10 cellular contexts compared by ENCODE assay signal in genomic region chr18:9140381-9140780, GRCh38. TPM values are rescaled to one million over a fixed set of nuclear protein-coding genes. Genes with fewer than 3 reads are reported as not detected.
DNase-seq lines count a peak whose midpoint lies in the region; ATAC-seq and TF ChIP-seq lines count a peak whose summit lies in the region.
"Had no signal": no experiment of that assay in that cellular context is flagged by ENCODE, and none has a peak within 500 bp of the region (broad histone marks: within the 10 kb centered on the region; RNA-seq: fewer than 3 reads in every experiment).

No MANE protein-coding gene starts in this region.

- in situ Hi-C loops in gastrocnemius medialis (cut with MboI; ENCODE audit: low sequenced_read_pairs in 4 of 4) (no loop called here), KBM-7 (cut with MboI; ENCODE audit: low pct_unique_long_range_greater_than_20kb, low sequenced_read_pairs) (no loop called here)

- peaks cover 37% of the 10 kb centered on the region for H3K4me1 ChIP-seq in RWPE2 (ENCODE audit: insufficient read depth, poor library complexity, severe bottlenecking)
- H3K4me1 ChIP-seq in gastrocnemius medialis, result peaks cover 66 to 70% of the 10 kb centered on the region in 2 donors
- H3K4me1 ChIP-seq in thyroid gland, result peaks cover 62 to 67% of the 10 kb centered on the region in 2 donors

- TF ChIP-seq CTCF in GM12864 (IDR thresholded peaks at IDR 0.05; ENCODE audit: low read depth, low read length, missing control alignments) (no peak), RWPE2 (IDR thresholded peaks at IDR 0.05; ENCODE audit: poor library complexity, severe bottlenecking) (no peak), epithelial cell of proximal tubule (conservative IDR thresholded peaks at IDR 0.05; ENCODE audit: low read depth, low read length) (no peak), gastrocnemius medialis (IDR thresholded peaks at IDR 0.05 in 4 of 5, conservative IDR thresholded peaks at IDR 0.05 in 1 of 5) (no peak), thyroid gland (IDR thresholded peaks at IDR 0.05) (no peak)

- H3K9me3 ChIP-seq in RWPE2 (ENCODE audit: severe bottlenecking), result no peaks in the 10 kb centered on the region
- H3K9me3 ChIP-seq in gastrocnemius medialis, result no peaks in the 10 kb centered on the region
- H3K9me3 ChIP-seq in thyroid gland, result no peaks in the 10 kb centered on the region

- H3K36me3 ChIP-seq in RWPE2 (ENCODE audit: low read depth), result no peaks in the 10 kb centered on the region; the same call in 1 of the 2 replicates
- no peaks in the 10 kb centered on the region for H3K36me3 ChIP-seq in gastrocnemius medialis
- no peaks in the 10 kb centered on the region for H3K36me3 ChIP-seq in thyroid gland

- no peak for DNase-seq in GM12864 (ENCODE audit: low read depth)
- DNase-seq in RWPE2 (ENCODE audit: low spot score), result no peak
- no peak for DNase-seq in epithelial cell of proximal tubule (ENCODE audit: low read depth)
- DNase-seq in gastrocnemius medialis, result no peak
- DNase-seq in hippocampal formation (lab: John Stamatoyannopoulos, UW), result no peak
- DNase-seq in KBM-7, result no peak
- no peak for DNase-seq in thyroid gland
- DNase-seq: Kasumi-1 had no signal

- no peaks in the 10 kb centered on the region for H3K27me3 ChIP-seq in RWPE2 (ENCODE audit: insufficient read depth, poor library complexity, severe bottlenecking)
- H3K27me3 ChIP-seq in gastrocnemius medialis, result no peaks in the 10 kb centered on the region
- no peaks in the 10 kb centered on the region for H3K27me3 ChIP-seq in thyroid gland

- 69 to 77% methylated on average over 2 of the region's 2 CpGs for WGBS in thyroid gland, 2 donors

- peak overlapping the region; percentile 99; the same call in 1 of the 2 replicates for H3K4me3 ChIP-seq in GM12864 (ENCODE audit: low read depth, low read length)
- H3K4me3 ChIP-seq in RWPE2 (ENCODE audit: severe bottlenecking), result peak overlapping the region; percentile 80
- peak overlapping the region; percentile 78 for H3K4me3 ChIP-seq in epithelial cell of proximal tubule (ENCODE audit: low read depth, low read length)
- peak overlapping the region in 1 of 4 donors; percentile 68 for H3K4me3 ChIP-seq in gastrocnemius medialis
- H3K4me3 ChIP-seq in thyroid gland (replicated peaks in 1 of 3), result no peak overlapping the region

- ATAC-seq in RWPE2 (ENCODE audit: low read depth), result no peak
- no peak for ATAC-seq in gastrocnemius medialis
- ATAC-seq in HG03520 (IDR thresholded peaks at IDR 0.05; ENCODE audit: unreplicated experiment), result no peak
- ATAC-seq: sciatic nerve had no signal

- TF ChIP-seq POLR2A in gastrocnemius medialis (IDR thresholded peaks at IDR 0.05) (no peak), thyroid gland (IDR thresholded peaks at IDR 0.05) (no peak)

- H3K27ac ChIP-seq in RWPE2 (ENCODE audit: poor library complexity, severe bottlenecking), result no peak overlapping the region
- H3K27ac ChIP-seq in gastrocnemius medialis, result peak overlapping the region in 3 of 4 donors; percentile 97 to 98 (median 98)
- no peak overlapping the region for H3K27ac ChIP-seq in thyroid gland

- intact Hi-C loops in gastrocnemius medialis (cut with DNase I; ENCODE audit: low total_unique reads) (no loop called here), thyroid gland (cut with DNase I) (no loop called here)

RNA-seq across cellular contexts. Expression of gene ANKRD12, which starts 3.8 kb away (rescaled TPM):
- 3.7 and 8.5 TPM in 2 replicates for total RNA-seq in epithelial cell of proximal tubule
- total RNA-seq in gastrocnemius medialis, result 10 to 100 TPM; 26.9 to 40.1 (median 36.7) TPM
- total RNA-seq in thyroid gland, result 100 to 1,000 TPM in 2 of 4 donors, 10 to 100 TPM in 2; 74.6 to 155 (median 109) TPM

RNA-seq across cellular contexts. Expression of gene NDUFV2, which starts 37.9 kb away (rescaled TPM):
- 103 and 173 TPM in 2 replicates for total RNA-seq in epithelial cell of proximal tubule
- 100 to 1,000 TPM; 251 to 386 (median 277) TPM for total RNA-seq in gastrocnemius medialis
- total RNA-seq in thyroid gland, result 100 to 1,000 TPM; 103 to 114 (median 108) TPM

Comparison
In these comparisons a context has a peak if more than half of its experiments do, and no peak if none do; other contexts are left out.
1. H3K4me3 ChIP-seq: peak in GM12864 (single experiment), RWPE2 (single experiment) and epithelial cell of proximal tubule (single experiment); none in thyroid gland (0 of 3).
2. H3K27ac ChIP-seq: peak in gastrocnemius medialis (3 of 4); none in RWPE2 (single experiment) and thyroid gland (0 of 3).